ENCODE assay signal across 30 cellular contexts in the genomic region with DNA sequence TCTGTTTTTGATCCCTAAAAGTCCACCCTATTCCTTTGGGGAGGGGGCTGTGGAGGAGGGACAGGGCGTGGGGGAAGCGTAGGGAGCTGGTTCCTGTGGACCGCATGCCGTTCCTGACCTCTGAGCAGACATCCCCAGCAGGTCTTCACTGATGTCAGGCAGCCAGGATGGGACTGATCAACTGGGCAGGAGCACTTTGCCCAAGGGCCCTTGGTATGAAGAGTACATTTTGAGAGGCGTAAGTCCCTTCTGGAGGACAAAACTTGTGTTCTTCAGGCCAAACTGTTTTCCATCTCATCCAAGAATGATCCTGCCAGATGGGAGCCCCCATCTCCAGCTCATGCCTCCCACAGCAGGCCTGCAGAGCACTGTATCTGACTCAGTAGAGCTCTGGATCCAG.
"Had no signal": no experiment of that assay in that cellular context is flagged by ENCODE, and none has a peak within 500 bp of the region (broad histone marks: within the 10 kb centered on the region; RNA-seq: fewer than 3 reads in every experiment).

No MANE protein-coding gene starts in this region.

- H3K27me3 Mint-ChIP-seq: activated CD4-positive, alpha-beta T cell treated with anti-CD3 and anti-CD28 coated beads, Interleukin-2, amount 10 ng/mL, durations not matched to agents 24 days and 14 days; brain had no signal

- H3K36me3 Mint-ChIP-seq: activated CD4-positive, alpha-beta memory T cell treated with anti-CD3 and anti-CD28 coated beads for 36 hours; activated naive CD4-positive, alpha-beta T cell treated with anti-CD3 and anti-CD28 coated beads, Interleukin-2, amount 10 ng/mL, durations not matched to agents 7 days and 5 days; activated naive CD8-positive, alpha-beta T cell treated with anti-CD3 and anti-CD28 coated beads, Interleukin-2, amount 10 ng/mL, durations not matched to agents 7 days and 5 days had no signal

- H3K9me3 Mint-ChIP-seq: activated CD4-positive, alpha-beta memory T cell treated with anti-CD3 and anti-CD28 coated beads for 36 hours; activated CD4-positive, alpha-beta T cell treated with anti-CD3 and anti-CD28 coated beads, Interleukin-2, amount 10 ng/mL, durations not matched to agents 24 days and 14 days; activated naive CD4-positive, alpha-beta T cell treated with anti-CD3 and anti-CD28 coated beads, Interleukin-2, amount 10 ng/mL, durations not matched to agents 7 days and 5 days; activated naive CD4-positive, alpha-beta T cell treated with anti-CD3 and anti-CD28 coated beads, Interleukin-2, amount 50 U/mL, for 72 hours; activated naive CD8-positive, alpha-beta T cell treated with anti-CD3 and anti-CD28 coated beads, Interleukin-2, amount 10 ng/mL, durations not matched to agents 7 days and 5 days; activated T-cell treated with anti-CD3 and anti-CD28 coated beads, Interleukin-2, amount 50 U/mL, for 72 hours; brain; central memory CD8-positive, alpha-beta T cell; effector memory CD8-positive, alpha-beta T cell; T-helper 2 cell treated with Interferon-gamma antibody and Interleukin-4, amounts not matched to agents 5 μg/mL and 100 μg/mL, for 36 hours had no signal

- H3K4me3 Mint-ChIP-seq: activated CD4-positive, alpha-beta memory T cell treated with anti-CD3 and anti-CD28 coated beads for 36 hours; activated CD4-positive, alpha-beta T cell treated with anti-CD3 and anti-CD28 coated beads for 36 hours; activated CD4-positive, alpha-beta T cell treated with anti-CD3 and anti-CD28 coated beads, Interleukin-2, amount 10 ng/mL, durations not matched to agents 24 days and 14 days; activated naive CD4-positive, alpha-beta T cell treated with anti-CD3 and anti-CD28 coated beads, Interleukin-2, amount 10 ng/mL, durations not matched to agents 7 days and 5 days; activated naive CD8-positive, alpha-beta T cell treated with anti-CD3 and anti-CD28 coated beads, Interleukin-2, amount 10 ng/mL, durations not matched to agents 7 days and 5 days; activated T-cell treated with anti-CD3 and anti-CD28 coated beads, Interleukin-2, amount 50 U/mL, for 72 hours; brain; central memory CD8-positive, alpha-beta T cell; effector memory CD8-positive, alpha-beta T cell; T-helper 17 cell; T-helper 2 cell treated with Interferon-gamma antibody and Interleukin-4, amounts not matched to agents 5 μg/mL and 100 μg/mL, for 36 hours had no signal

- H3K27ac ChIP-seq: ascending aorta, breast epithelium, cardiac muscle cell, esophagus muscularis mucosa, foreskin keratinocyte, gastrocnemius medialis had no signal

- H3K4me1 Mint-ChIP-seq: activated naive CD4-positive, alpha-beta T cell treated with anti-CD3 and anti-CD28 coated beads, Interleukin-2, amount 10 ng/mL, durations not matched to agents 7 days and 5 days; activated naive CD8-positive, alpha-beta T cell treated with anti-CD3 and anti-CD28 coated beads, Interleukin-2, amount 10 ng/mL, durations not matched to agents 7 days and 5 days; central memory CD8-positive, alpha-beta T cell; T-helper 17 cell had no signal

- H3K9me3 ChIP-seq: ascending aorta, breast epithelium, esophagus muscularis mucosa, gastrocnemius medialis had no signal

- DNase-seq: activated CD4-positive, alpha-beta memory T cell treated with anti-CD3 and anti-CD28 coated beads for 36 hours; activated CD4-positive, alpha-beta T cell treated with anti-CD3 and anti-CD28 coated beads for 36 hours; activated CD4-positive, alpha-beta T cell treated with anti-CD3 and anti-CD28 coated beads, Interleukin-2, amount 10 ng/mL, durations not matched to agents 24 days and 14 days; activated CD4-positive, CD25-positive, alpha-beta regulatory T cell; activated CD4-positive, CD25-positive, alpha-beta regulatory T cell treated with anti-CD3 and anti-CD28 coated beads, Interleukin-2, amount 50 U/mL, for 72 hours; activated gamma-delta T cell; activated naive CD4-positive, alpha-beta T cell; activated naive CD4-positive, alpha-beta T cell treated with anti-CD3 and anti-CD28 coated beads, Interleukin-2, amount 10 ng/mL, durations not matched to agents 7 days and 5 days; activated naive CD8-positive, alpha-beta T cell treated with anti-CD3 and anti-CD28 coated beads, Interleukin-2, amount 10 ng/mL, durations not matched to agents 7 days and 5 days; activated T-cell treated with anti-CD3 and anti-CD28 coated beads, Interleukin-2, amount 50 U/mL, for 1 hour; activated T-cell treated with anti-CD3 and anti-CD28 coated beads, Interleukin-2, amount 50 U/mL, for 72 hours; cortex of kidney; dermis blood vessel endothelial cell; effector CD4-positive, alpha-beta T cell; effector memory CD8-positive, alpha-beta T cell; erythroblast; foreskin keratinocyte; gastrocnemius medialis; glutamatergic neuron; T-helper 1 cell; T-helper 17 cell had no signal

- H3K4me3 ChIP-seq: ascending aorta, breast epithelium, cardiac muscle cell, esophagus muscularis mucosa, gastrocnemius medialis had no signal

- H3K27me3 ChIP-seq: ascending aorta, breast epithelium, cardiac muscle cell, esophagus muscularis mucosa, foreskin keratinocyte, gastrocnemius medialis had no signal

- ATAC-seq: activated CD4-positive, alpha-beta T cell treated with anti-CD3 and anti-CD28 coated beads for 36 hours; activated naive CD4-positive, alpha-beta T cell treated with anti-CD3 and anti-CD28 coated beads, Interleukin-2, amount 50 U/mL, for 72 hours; activated T-cell treated with anti-CD3 and anti-CD28 coated beads, Interleukin-2, amount 50 U/mL, for 72 hours; effector memory CD8-positive, alpha-beta T cell; foreskin keratinocyte; gastrocnemius medialis; SK-N-SH treated with all-trans-retinoic acid at 6 μM for 48 hours; T-helper 17 cell had no signal

- H3K36me3 ChIP-seq: ascending aorta, breast epithelium, gastrocnemius medialis had no signal

- H3K4me1 ChIP-seq: ascending aorta, breast epithelium, esophagus muscularis mucosa, gastrocnemius medialis had no signal

- H3K27ac Mint-ChIP-seq: activated CD4-positive, alpha-beta memory T cell treated with anti-CD3 and anti-CD28 coated beads for 36 hours; activated CD4-positive, alpha-beta T cell treated with anti-CD3 and anti-CD28 coated beads for 36 hours; activated naive CD4-positive, alpha-beta T cell treated with anti-CD3 and anti-CD28 coated beads, Interleukin-2, amount 10 ng/mL, durations not matched to agents 7 days and 5 days; activated naive CD4-positive, alpha-beta T cell treated with anti-CD3 and anti-CD28 coated beads, Interleukin-2, amount 50 U/mL, for 72 hours; activated naive CD8-positive, alpha-beta T cell treated with anti-CD3 and anti-CD28 coated beads, Interleukin-2, amount 10 ng/mL, durations not matched to agents 7 days and 5 days; activated T-cell treated with anti-CD3 and anti-CD28 coated beads, Interleukin-2, amount 50 U/mL, for 72 hours; brain; effector memory CD8-positive, alpha-beta T cell; T-helper 17 cell; T-helper 2 cell treated with Interferon-gamma antibody and Interleukin-4, amounts not matched to agents 5 μg/mL and 100 μg/mL, for 36 hours had no signal
